Comparison of ENCODE assay signal across 8 cellular contexts in genomic region chr10:103276941-103277712, GRCh38. TPM values are rescaled to one million over a fixed set of nuclear protein-coding genes. Genes with fewer than 3 reads are reported as not detected.
DNase-seq lines count a peak whose midpoint lies in the region; ATAC-seq and TF ChIP-seq lines count a peak whose summit lies in the region.

Gene INA (plus strand): TSS chr10:103277138. CDS start chr10:103277212, 74 bp downstream.

- ATAC-seq in natural killer cell treated with Interleukin-12 subunit alpha and Interleukin-12 subunit beta and Interleukin-15 and Interleukin-18, amount 100 ng/mL, for 72 hours: peak; percentile 55 to 68
- ATAC-seq in natural killer cell: no peak
- ATAC-seq in stimulated activated naive B cell treated with anti-CD40 and anti-IgM and Interleukin-4, amounts not matched to agents 10 μg/mL and 1 μg/mL and 100 μg/mL, for 72 hours (replicated peaks): peak; percentile 79 to 86
- no peak for ATAC-seq in HG03025 (IDR thresholded peaks at IDR 0.05; ENCODE audit: low FRiP score, unreplicated experiment)

- peaks cover 7% of the 10 kb centered on the region for H3K36me3 Mint-ChIP-seq in natural killer cell treated with Interleukin-12 subunit alpha and Interleukin-12 subunit beta and Interleukin-15 and Interleukin-18, amount 100 ng/mL, for 72 hours
- no peaks in the 10 kb centered on the region for H3K36me3 Mint-ChIP-seq in natural killer cell
- H3K36me3 Mint-ChIP-seq in stimulated activated naive B cell treated with anti-CD40 and anti-IgM and Interleukin-4, amounts not matched to agents 10 μg/mL and 1 μg/mL and 100 μg/mL, for 72 hours: peaks cover 0 to 5% of the 10 kb centered on the region in 2 donors

- H3K36me3 ChIP-seq in uterus: no peaks in the 10 kb centered on the region

- H3K27ac ChIP-seq in uterus: no peak within 1 kb of the TSS

- no peak for TF ChIP-seq POLR2A in uterus (IDR thresholded peaks at IDR 0.05)

- H3K9me3 Mint-ChIP-seq in natural killer cell treated with Interleukin-12 subunit alpha and Interleukin-12 subunit beta and Interleukin-15 and Interleukin-18, amount 100 ng/mL, for 72 hours: peaks cover 5% of the 10 kb centered on the region
- H3K9me3 Mint-ChIP-seq in natural killer cell: peaks cover 0 to 4% of the 10 kb centered on the region in 2 donors
- H3K9me3 Mint-ChIP-seq in stimulated activated naive B cell treated with anti-CD40 and anti-IgM and Interleukin-4, amounts not matched to agents 10 μg/mL and 1 μg/mL and 100 μg/mL, for 72 hours: peaks cover 0 to 5% of the 10 kb centered on the region in 2 donors

- peak within 1 kb of the TSS; percentile 30 for H3K4me3 Mint-ChIP-seq in natural killer cell treated with Interleukin-12 subunit alpha and Interleukin-12 subunit beta and Interleukin-15 and Interleukin-18, amount 100 ng/mL, for 72 hours
- no peak within 1 kb of the TSS for H3K4me3 Mint-ChIP-seq in natural killer cell
- peak within 1 kb of the TSS; percentile 69 to 82 for H3K4me3 Mint-ChIP-seq in stimulated activated naive B cell treated with anti-CD40 and anti-IgM and Interleukin-4, amounts not matched to agents 10 μg/mL and 1 μg/mL and 100 μg/mL, for 72 hours

- no peak within 1 kb of the TSS for H3K27ac Mint-ChIP-seq in natural killer cell treated with Interleukin-12 subunit alpha and Interleukin-12 subunit beta and Interleukin-15 and Interleukin-18, amount 100 ng/mL, for 72 hours
- H3K27ac Mint-ChIP-seq in natural killer cell: no peak within 1 kb of the TSS
- H3K27ac Mint-ChIP-seq in stimulated activated naive B cell treated with anti-CD40 and anti-IgM and Interleukin-4, amounts not matched to agents 10 μg/mL and 1 μg/mL and 100 μg/mL, for 72 hours: peak within 1 kb of the TSS; percentile 62

- no peaks in the 10 kb centered on the region for H3K4me1 ChIP-seq in uterus

- TF ChIP-seq CTCF in natural killer cell (IDR thresholded peaks at IDR 0.05) (no peak), uterus (IDR thresholded peaks at IDR 0.05) (no peak)

- no peak within 1 kb of the TSS for H3K4me3 ChIP-seq in uterus

- peaks cover 49 to 53% of the 10 kb centered on the region in 2 donors for H3K27me3 Mint-ChIP-seq in natural killer cell treated with Interleukin-12 subunit alpha and Interleukin-12 subunit beta and Interleukin-15 and Interleukin-18, amount 100 ng/mL, for 72 hours
- H3K27me3 Mint-ChIP-seq in natural killer cell (ENCODE audit: low read depth in 2 of 2): peaks cover 52 to 53% of the 10 kb centered on the region in 2 donors
- H3K27me3 Mint-ChIP-seq in stimulated activated naive B cell treated with anti-CD40 and anti-IgM and Interleukin-4, amounts not matched to agents 10 μg/mL and 1 μg/mL and 100 μg/mL, for 72 hours: peaks cover 55 to 82% of the 10 kb centered on the region in 2 donors

- DNase-seq in natural killer cell treated with Interleukin-12 subunit alpha and Interleukin-12 subunit beta and Interleukin-15 and Interleukin-18, amount 100 ng/mL, for 72 hours (ENCODE audit: low spot score): no peak
- no peak for DNase-seq in natural killer cell
- peak; percentile 78 for DNase-seq in NCI-H510A (lab: John Stamatoyannopoulos, UW)
- DNase-seq in anterior cingulate cortex (lab: John Stamatoyannopoulos, UW): peak in 37 of 58 donors; percentile 6 to 74 (median 45)
- peak; percentile 20 for DNase-seq in inferior parietal cortex (ENCODE audit: extremely low spot score)
- DNase-seq in stimulated activated naive B cell treated with anti-CD40 and anti-IgM and Interleukin-4, amounts not matched to agents 10 μg/mL and 1 μg/mL and 100 μg/mL, for 72 hours: no peak
- no peak for DNase-seq in uterus

- H3K4me1 Mint-ChIP-seq in natural killer cell treated with Interleukin-12 subunit alpha and Interleukin-12 subunit beta and Interleukin-15 and Interleukin-18, amount 100 ng/mL, for 72 hours (ENCODE audit: low read depth in 2 of 2): peaks cover 0 to 4% of the 10 kb centered on the region in 2 donors
- H3K4me1 Mint-ChIP-seq in natural killer cell: peaks cover 0 to 9% of the 10 kb centered on the region in 2 donors
- H3K4me1 Mint-ChIP-seq in stimulated activated naive B cell treated with anti-CD40 and anti-IgM and Interleukin-4, amounts not matched to agents 10 μg/mL and 1 μg/mL and 100 μg/mL, for 72 hours: peaks cover 17 to 24% of the 10 kb centered on the region in 2 donors

- peaks cover 14 to 28% of the 10 kb centered on the region in 2 donors for H3K27me3 ChIP-seq in uterus

- H3K9me3 ChIP-seq in uterus: no peaks in the 10 kb centered on the region

- intact Hi-C loops in natural killer cell (cut with micrococcal nuclease) (no loop called here), uterus (cut with DNase I; ENCODE audit: low total_unique reads) (no loop called here)

RNA-seq across cellular contexts. Expression of gene INA, which starts in this region (rescaled TPM):
- total RNA-seq in natural killer cell treated with Interleukin-12 subunit alpha and Interleukin-12 subunit beta and Interleukin-15 and Interleukin-18, amount 100 ng/mL, for 72 hours: under 1 TPM in 1 of 2 donors, not detected in 1; 0.14 TPM
- total RNA-seq in natural killer cell: not detected
- under 1 TPM in 1 of 4 donors, not detected in 3; 0.55 TPM for total RNA-seq in uterus

Comparison
In these comparisons a context has a peak if more than half of its experiments do, and no peak if none do; other contexts are left out.
1. Peak in ATAC-seq in natural killer cell treated with Interleukin-12 subunit alpha and Interleukin-12 subunit beta and Interleukin-15 and Interleukin-18, amount 100 ng/mL, for 72 hours; RNA of the gene not detected or under 1 TPM.
2. ATAC-seq: peak in stimulated activated naive B cell treated with anti-CD40 and anti-IgM and Interleukin-4, amounts not matched to agents 10 μg/mL and 1 μg/mL and 100 μg/mL, for 72 hours (2 of 2); none in natural killer cell (0 of 3) and HG03025 (single experiment).
3. DNase-seq: peak in NCI-H510A (single experiment), anterior cingulate cortex (37 of 58) and inferior parietal cortex (single experiment); none in natural killer cell treated with Interleukin-12 subunit alpha and Interleukin-12 subunit beta and Interleukin-15 and Interleukin-18, amount 100 ng/mL, for 72 hours (single experiment), natural killer cell (single experiment), stimulated activated naive B cell treated with anti-CD40 and anti-IgM and Interleukin-4, amounts not matched to agents 10 μg/mL and 1 μg/mL and 100 μg/mL, for 72 hours (single experiment) and uterus (0 of 2).